1 cellular context compared by ENCODE assay signal in the genomic region with DNA sequence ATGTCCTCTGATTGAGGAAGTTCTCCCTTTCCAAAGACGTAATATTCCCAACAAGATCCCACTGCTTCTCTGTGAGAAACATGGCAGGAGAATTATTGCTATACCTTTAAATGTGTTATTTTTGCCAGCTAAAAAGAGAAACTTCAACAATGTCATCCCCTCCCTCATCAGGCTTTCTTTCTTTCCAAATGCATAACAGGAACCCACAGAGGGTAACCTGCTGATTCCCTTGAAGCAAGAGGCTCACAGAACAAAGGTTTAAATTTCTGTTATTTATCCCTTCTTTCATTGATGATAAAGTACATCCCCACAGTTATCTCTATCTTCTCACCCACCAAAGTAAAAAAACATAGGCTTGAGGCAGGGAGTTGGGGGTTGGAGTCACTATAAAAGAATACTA.
TF ChIP-seq lines count a peak whose summit lies in the region.

No MANE protein-coding gene starts in this region.

TF ChIP-seq in WTC11, 78 proteins besides CTCF, POLR2A, EP300 and RAD21 (continued from another document):
- TF ChIP-seq SP1 (CRISPR knock-in tag; conservative IDR thresholded peaks at IDR 0.05), result no peak
- TF ChIP-seq RELA (CRISPR knock-in tag; IDR thresholded peaks at IDR 0.05; ENCODE audit: borderline replicate concordance), result no peak
- TF ChIP-seq, protein P1, sequence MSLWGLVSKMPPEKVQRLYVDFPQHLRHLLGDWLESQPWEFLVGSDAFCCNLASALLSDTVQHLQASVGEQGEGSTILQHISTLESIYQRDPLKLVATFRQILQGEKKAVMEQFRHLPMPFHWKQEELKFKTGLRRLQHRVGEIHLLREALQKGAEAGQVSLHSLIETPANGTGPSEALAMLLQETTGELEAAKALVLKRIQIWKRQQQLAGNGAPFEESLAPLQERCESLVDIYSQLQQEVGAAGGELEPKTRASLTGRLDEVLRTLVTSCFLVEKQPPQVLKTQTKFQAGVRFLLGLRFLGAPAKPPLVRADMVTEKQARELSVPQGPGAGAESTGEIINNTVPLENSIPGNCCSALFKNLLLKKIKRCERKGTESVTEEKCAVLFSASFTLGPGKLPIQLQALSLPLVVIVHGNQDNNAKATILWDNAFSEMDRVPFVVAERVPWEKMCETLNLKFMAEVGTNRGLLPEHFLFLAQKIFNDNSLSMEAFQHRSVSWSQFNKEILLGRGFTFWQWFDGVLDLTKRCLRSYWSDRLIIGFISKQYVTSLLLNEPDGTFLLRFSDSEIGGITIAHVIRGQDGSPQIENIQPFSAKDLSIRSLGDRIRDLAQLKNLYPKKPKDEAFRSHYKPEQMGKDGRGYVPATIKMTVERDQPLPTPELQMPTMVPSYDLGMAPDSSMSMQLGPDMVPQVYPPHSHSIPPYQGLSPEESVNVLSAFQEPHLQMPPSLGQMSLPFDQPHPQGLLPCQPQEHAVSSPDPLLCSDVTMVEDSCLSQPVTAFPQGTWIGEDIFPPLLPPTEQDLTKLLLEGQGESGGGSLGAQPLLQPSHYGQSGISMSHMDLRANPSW (CRISPR knock-in tag; conservative IDR thresholded peaks at IDR 0.05; ENCODE audit: low read depth), result no peak
- TF ChIP-seq, protein P2, sequence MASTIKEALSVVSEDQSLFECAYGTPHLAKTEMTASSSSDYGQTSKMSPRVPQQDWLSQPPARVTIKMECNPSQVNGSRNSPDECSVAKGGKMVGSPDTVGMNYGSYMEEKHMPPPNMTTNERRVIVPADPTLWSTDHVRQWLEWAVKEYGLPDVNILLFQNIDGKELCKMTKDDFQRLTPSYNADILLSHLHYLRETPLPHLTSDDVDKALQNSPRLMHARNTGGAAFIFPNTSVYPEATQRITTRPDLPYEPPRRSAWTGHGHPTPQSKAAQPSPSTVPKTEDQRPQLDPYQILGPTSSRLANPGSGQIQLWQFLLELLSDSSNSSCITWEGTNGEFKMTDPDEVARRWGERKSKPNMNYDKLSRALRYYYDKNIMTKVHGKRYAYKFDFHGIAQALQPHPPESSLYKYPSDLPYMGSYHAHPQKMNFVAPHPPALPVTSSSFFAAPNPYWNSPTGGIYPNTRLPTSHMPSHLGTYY (CRISPR knock-in tag; IDR thresholded peaks at IDR 0.05), result no peak
- TF ChIP-seq, protein P3, sequence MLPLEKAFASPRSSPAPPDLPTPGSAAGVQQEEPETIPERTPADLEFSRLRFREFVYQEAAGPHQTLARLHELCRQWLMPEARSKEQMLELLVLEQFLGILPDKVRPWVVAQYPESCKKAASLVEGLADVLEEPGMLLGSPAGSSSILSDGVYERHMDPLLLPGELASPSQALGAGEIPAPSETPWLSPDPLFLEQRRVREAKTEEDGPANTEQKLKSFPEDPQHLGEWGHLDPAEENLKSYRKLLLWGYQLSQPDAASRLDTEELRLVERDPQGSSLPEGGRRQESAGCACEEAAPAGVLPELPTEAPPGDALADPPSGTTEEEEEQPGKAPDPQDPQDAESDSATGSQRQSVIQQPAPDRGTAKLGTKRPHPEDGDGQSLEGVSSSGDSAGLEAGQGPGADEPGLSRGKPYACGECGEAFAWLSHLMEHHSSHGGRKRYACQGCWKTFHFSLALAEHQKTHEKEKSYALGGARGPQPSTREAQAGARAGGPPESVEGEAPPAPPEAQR (CRISPR knock-in tag; IDR thresholded peaks at IDR 0.05), result no peak
- no peak for TF ChIP-seq MYBL2 (CRISPR knock-in tag; IDR thresholded peaks at IDR 0.05)
